Comparison of ENCODE assay signal across 22 cellular contexts in genomic region chr4:384311-385010, GRCh38.
DNase-seq lines count a peak whose midpoint lies in the region; TF ChIP-seq lines count a peak whose summit lies in the region.
"Had no signal": no experiment of that assay in that cellular context is flagged by ENCODE, and none has a peak within 500 bp of the region (broad histone marks: within the 10 kb centered on the region; RNA-seq: fewer than 3 reads in every experiment).

No MANE protein-coding gene starts in this region.

- 0 out of 2 replicates have a peak, but pooled peaks cover 4% of the 10 kb centered on the region for H3K27me3 ChIP-seq in BLaER1
- H3K27me3 ChIP-seq: esophagus muscularis mucosa, gastroesophageal sphincter, tibial artery had no signal

- H3K4me1 ChIP-seq in BLaER1, result peaks cover 27% of the 10 kb centered on the region
- H3K4me1 ChIP-seq: esophagus muscularis mucosa, gastroesophageal sphincter, tibial artery had no signal

- H3K4me3 ChIP-seq in BLaER1 (peak overlapping the region; percentile 34; the same call in 1 of the 2 replicates), GM12865 (ENCODE audit: low read depth, low read length) (no peak overlapping the region)
- H3K4me3 ChIP-seq: esophagus muscularis mucosa, gastroesophageal sphincter, tibial artery had no signal

- no peak for TF ChIP-seq CTCF in GM12865 (IDR thresholded peaks at IDR 0.05; ENCODE audit: insufficient read depth, low read depth, low read length, missing control alignments)

- no peak overlapping the region for H3K9ac ChIP-seq in BLaER1

- H3K4me2 ChIP-seq in BLaER1, result peak overlapping the region; percentile 84

- peak overlapping the region; percentile 35; the same call in 1 of the 2 replicates for H3K27ac ChIP-seq in BLaER1
- H3K27ac ChIP-seq: esophagus muscularis mucosa, gastroesophageal sphincter, tibial artery had no signal

- DNase-seq in GM12865 (ENCODE audit: low read depth) (peak; percentile 5), RPMI8226 (peak; percentile 5), germinal center (ENCODE audit: low spot score) (peak; percentile 49), NCI-H1436 (lab: John Stamatoyannopoulos, UW) (no peak), hepatic stellate cell (ENCODE audit: low spot score) (no peak), nucleus accumbens (lab: John Stamatoyannopoulos, UW) (no peak), NCI-H2227 (lab: John Stamatoyannopoulos, UW; ENCODE audit: unreplicated experiment) (no peak)
- DNase-seq: activated CD4-positive, alpha-beta T cell treated with anti-CD3 and anti-CD28 coated beads for 48 hours; activated gamma-delta T cell treated with Interleukin-2 at 50 U/mL for 16 hours; anterior cingulate cortex; DMS79 treated with DMSO at 0.1 percent for 48 hours; effector CD4-positive, alpha-beta T cell; left cardiac atrium; midbrain; NCI-H1417 treated with DMSO at 0.1 percent for 48 hours; NCI-H2171; NCI-H69; PC-3; tibial artery had no signal

- no peaks in the 10 kb centered on the region for H4K20me1 ChIP-seq in BLaER1

- H3K9me3 ChIP-seq in BLaER1, result peaks cover 88% of the 10 kb centered on the region

- peaks cover 5% of the 10 kb centered on the region; the same call in 1 of the 2 replicates for H3K36me3 ChIP-seq in BLaER1
- H3K36me3 ChIP-seq: esophagus muscularis mucosa had no signal

Comparison
In these comparisons a context has a peak if more than half of its experiments do, and no peak if none do; other contexts are left out.
1. DNase-seq: peak in GM12865 (single experiment), RPMI8226 (single experiment) and germinal center (single experiment); none in NCI-H1436 (single experiment), hepatic stellate cell (single experiment), nucleus accumbens (0 of 56) and NCI-H2227 (single experiment).